Comparison of ENCODE assay signal across 2 cellular contexts in genomic region chr10:69684981-69685353, GRCh38.
TF ChIP-seq lines count a peak whose summit lies in the region.

No MANE protein-coding gene starts in this region.

TF ChIP-seq in H1, 55 proteins besides CTCF, POLR2A, EP300 and RAD21:
- TF ChIP-seq RXRA (IDR thresholded peaks at IDR 0.05; ENCODE audit: insufficient read depth, low read depth, low read length): no peak
- TF ChIP-seq CBX5 (IDR thresholded peaks at IDR 0.05; ENCODE audit: low read depth, low read length): no peak
- TF ChIP-seq SIRT6 (IDR thresholded peaks at IDR 0.05; ENCODE audit: low read length): no peak
- TF ChIP-seq HDAC2 (IDR thresholded peaks at IDR 0.05; ENCODE audit: borderline replicate concordance in 1 of 2, low read depth in 2 of 2, low read length in 2 of 2): no peak
- no peak for TF ChIP-seq PHF8 (conservative IDR thresholded peaks at IDR 0.05; ENCODE audit: low read depth, low read length)
- TF ChIP-seq JUN (IDR thresholded peaks at IDR 0.05; ENCODE audit: low read depth, low read length): no peak
- no peak for TF ChIP-seq KDM5A (IDR thresholded peaks at IDR 0.05; ENCODE audit: low read length)
- no peak for TF ChIP-seq TEAD4 (IDR thresholded peaks at IDR 0.05; ENCODE audit: low read depth, low read length)
- TF ChIP-seq BACH1 (IDR thresholded peaks at IDR 0.05; ENCODE audit: low read length): no peak

TF ChIP-seq in WTC11, 78 proteins besides CTCF, POLR2A, EP300 and RAD21 (continued from another document):
- no peak for TF ChIP-seq ZNF121 (CRISPR knock-in tag; IDR thresholded peaks at IDR 0.05)
- TF ChIP-seq GRHL2 (CRISPR knock-in tag; IDR thresholded peaks at IDR 0.05; ENCODE audit: insufficient replicate concordance, severe bottlenecking): no peak
- no peak for TF ChIP-seq USF2 (CRISPR knock-in tag; IDR thresholded peaks at IDR 0.05)
- TF ChIP-seq ATF2 (CRISPR knock-in tag; IDR thresholded peaks at IDR 0.05; ENCODE audit: borderline replicate concordance, low read depth): no peak
- TF ChIP-seq ZNF396 (CRISPR knock-in tag; IDR thresholded peaks at IDR 0.05; ENCODE audit: borderline replicate concordance): no peak
- no peak for TF ChIP-seq ZMAT4 (CRISPR knock-in tag; IDR thresholded peaks at IDR 0.05)
- TF ChIP-seq ZNF138 (CRISPR knock-in tag; conservative IDR thresholded peaks at IDR 0.05): no peak
- no peak for TF ChIP-seq ZNF416 (CRISPR knock-in tag; IDR thresholded peaks at IDR 0.05)
- TF ChIP-seq EMX1 (CRISPR knock-in tag; IDR thresholded peaks at IDR 0.05): no peak
- no peak for TF ChIP-seq TP53 (CRISPR knock-in tag; IDR thresholded peaks at IDR 0.05)
- TF ChIP-seq NFATC4 (CRISPR knock-in tag; IDR thresholded peaks at IDR 0.05): no peak
- no peak for TF ChIP-seq ZNF219 (CRISPR knock-in tag; IDR thresholded peaks at IDR 0.05; ENCODE audit: borderline replicate concordance)
- TF ChIP-seq MAX (CRISPR knock-in tag; IDR thresholded peaks at IDR 0.05): no peak
- TF ChIP-seq ATF6 (CRISPR knock-in tag; IDR thresholded peaks at IDR 0.05): no peak
- TF ChIP-seq MXD4 (CRISPR knock-in tag; IDR thresholded peaks at IDR 0.05; ENCODE audit: borderline replicate concordance): no peak
- TF ChIP-seq FOXP1 (CRISPR knock-in tag; IDR thresholded peaks at IDR 0.05; ENCODE audit: borderline replicate concordance): no peak
